In genomic region chr5:96256795-96257470, GRCh38 we compare ENCODE assay signal across 8 cellular contexts.
DNase-seq lines count a peak whose midpoint lies in the region; ATAC-seq and TF ChIP-seq lines count a peak whose summit lies in the region.

No MANE protein-coding gene starts in this region.

- intact Hi-C loops in colonic mucosa (cut with DNase I), result no loop called here

- H3K36me3 Mint-ChIP-seq in stimulated activated naive B cell treated with anti-CD40 and anti-IgM and Interleukin-4, amounts not matched to agents 10 μg/mL and 1 μg/mL and 100 μg/mL, for 72 hours, result no peaks in the 10 kb centered on the region

- H3K9ac ChIP-seq in colonic mucosa (ENCODE audit: low read depth in 2 of 2, low read length in 2 of 2), result no peak overlapping the region

- H3K27me3 Mint-ChIP-seq in stimulated activated naive B cell treated with anti-CD40 and anti-IgM and Interleukin-4, amounts not matched to agents 10 μg/mL and 1 μg/mL and 100 μg/mL, for 72 hours, result no peaks in the 10 kb centered on the region

- no peaks in the 10 kb centered on the region for H3K27me3 ChIP-seq in colonic mucosa

- TF ChIP-seq CTCF in colonic mucosa (IDR thresholded peaks at IDR 0.05), result no peak

- H3K4me3 Mint-ChIP-seq in stimulated activated naive B cell treated with anti-CD40 and anti-IgM and Interleukin-4, amounts not matched to agents 10 μg/mL and 1 μg/mL and 100 μg/mL, for 72 hours, result no peak overlapping the region

- no peaks in the 10 kb centered on the region for H3K9me3 Mint-ChIP-seq in stimulated activated naive B cell treated with anti-CD40 and anti-IgM and Interleukin-4, amounts not matched to agents 10 μg/mL and 1 μg/mL and 100 μg/mL, for 72 hours

- H3K36me3 ChIP-seq in colonic mucosa, result no peaks in the 10 kb centered on the region

- no peak for ATAC-seq in HG03354 (IDR thresholded peaks at IDR 0.05; ENCODE audit: poor library complexity, severe bottlenecking, unreplicated experiment)
- ATAC-seq in stimulated activated naive B cell treated with anti-CD40 and anti-IgM and Interleukin-4, amounts not matched to agents 10 μg/mL and 1 μg/mL and 100 μg/mL, for 72 hours (replicated peaks), result no peak

- H3K27ac Mint-ChIP-seq in stimulated activated naive B cell treated with anti-CD40 and anti-IgM and Interleukin-4, amounts not matched to agents 10 μg/mL and 1 μg/mL and 100 μg/mL, for 72 hours, result no peak overlapping the region

- H3K4me3 ChIP-seq in colonic mucosa, result no peak overlapping the region

- H3K27ac ChIP-seq in colonic mucosa, result no peak overlapping the region

- peaks cover 11 to 16% of the 10 kb centered on the region in 2 donors for H3K4me1 Mint-ChIP-seq in stimulated activated naive B cell treated with anti-CD40 and anti-IgM and Interleukin-4, amounts not matched to agents 10 μg/mL and 1 μg/mL and 100 μg/mL, for 72 hours

- no peaks in the 10 kb centered on the region for H3K4me1 ChIP-seq in colonic mucosa

- no peaks in the 10 kb centered on the region for H3K9me3 ChIP-seq in colonic mucosa

- DNase-seq in stimulated activated CD4-positive, alpha-beta T cell treated with anti-CD3 and anti-CD28 coated beads, Interleukin-1b, Interleukin-23, amount 100 ng/mL, for 48 hours, result peak; percentile 20
- DNase-seq in stimulated activated CD4-positive, alpha-beta T cell treated with anti-CD3 and anti-CD28 coated beads, Interleukin-4, amount 100 ng/mL, for 4 hours, result no peak
- peak; percentile 28 for DNase-seq in M059J (ENCODE audit: low read depth)
- DNase-seq in colonic mucosa, result peak; percentile 29
- no peak for DNase-seq in stimulated activated naive B cell treated with anti-CD40 and anti-IgM and Interleukin-4, amounts not matched to agents 10 μg/mL and 1 μg/mL and 100 μg/mL, for 72 hours
- no peak for DNase-seq in cerebellar cortex (ENCODE audit: low spot score)
- no peak for DNase-seq in NCI-H1436 treated with DMSO at 0.1 percent for 48 hours (lab: John Stamatoyannopoulos, UW)

Comparison
In these comparisons a context has a peak if more than half of its experiments do, and no peak if none do; other contexts are left out.
1. DNase-seq: peak in stimulated activated CD4-positive, alpha-beta T cell treated with anti-CD3 and anti-CD28 coated beads, Interleukin-1b, Interleukin-23, amount 100 ng/mL, for 48 hours (single experiment), M059J (single experiment) and colonic mucosa (single experiment); none in stimulated activated CD4-positive, alpha-beta T cell treated with anti-CD3 and anti-CD28 coated beads, Interleukin-4, amount 100 ng/mL, for 4 hours (0 of 2), stimulated activated naive B cell treated with anti-CD40 and anti-IgM and Interleukin-4, amounts not matched to agents 10 μg/mL and 1 μg/mL and 100 μg/mL, for 72 hours (single experiment), cerebellar cortex (single experiment) and NCI-H1436 treated with DMSO at 0.1 percent for 48 hours (single experiment).